In the genomic region with DNA sequence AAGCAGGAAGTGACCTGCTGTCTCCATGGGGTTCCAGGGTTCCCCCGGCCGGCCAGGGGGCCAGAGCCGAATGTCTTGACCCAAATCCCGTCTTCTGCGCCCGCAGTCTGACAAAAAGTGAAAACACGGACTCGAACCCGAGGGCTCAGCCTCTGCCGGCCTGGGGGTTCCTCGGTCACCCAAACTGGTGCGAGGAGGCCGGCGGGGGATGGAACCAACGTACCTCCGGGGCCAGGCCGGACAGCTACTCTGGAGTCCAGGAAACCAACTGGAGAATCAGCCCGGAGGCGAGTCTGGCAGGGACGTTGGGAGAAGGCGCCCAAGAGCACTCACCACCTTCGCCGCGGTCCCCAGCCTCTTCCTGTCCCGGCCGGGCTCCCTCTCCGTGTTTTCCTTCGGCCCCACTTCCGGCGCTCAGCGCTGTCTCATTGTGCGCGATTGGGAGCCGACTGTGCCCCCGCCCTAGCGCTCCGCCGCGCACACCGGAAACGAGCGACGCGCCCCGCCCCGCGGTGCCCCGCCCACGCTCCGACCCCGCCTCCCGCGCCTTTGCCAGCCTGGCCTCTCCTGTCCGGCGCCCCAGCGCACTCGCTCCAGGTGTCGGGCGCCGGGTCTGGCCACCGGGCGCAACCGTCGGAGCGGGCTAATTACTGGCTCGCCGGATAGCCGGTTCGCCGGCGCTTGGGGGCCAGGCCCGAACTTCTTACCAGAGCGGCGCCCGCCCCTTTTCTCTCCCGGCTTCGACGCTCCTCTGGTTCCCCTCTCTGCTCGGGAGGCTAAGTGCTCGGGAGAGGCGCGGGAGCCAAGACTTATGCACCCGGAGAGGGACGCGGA, we compare ENCODE assay signal across 8 cellular contexts. TPM values are rescaled to one million over a fixed set of nuclear protein-coding genes. Genes with fewer than 3 reads are reported as not detected.
DNase-seq lines count a peak whose midpoint lies in the region; ATAC-seq and TF ChIP-seq lines count a peak whose summit lies in the region.

TSS of gene TUT7 (minus strand) at position 363 of the 834 bp plus-strand sequence. CDS start 1,211 bp downstream, outside the sequence.

- peak within 1 kb of the TSS; percentile 86 for H3K27ac ChIP-seq in PC-9
- H3K27ac ChIP-seq in mucosa of rectum (ENCODE audit: low read depth in 2 of 2, low read length in 2 of 2), result peak within 1 kb of the TSS; percentile 95

- H3K4me2 ChIP-seq in PC-9, result peak within 1 kb of the TSS; percentile 98

- ATAC-seq in GM21619 (IDR thresholded peaks at IDR 0.05; ENCODE audit: unreplicated experiment), result peak; percentile 74

- intact Hi-C loops in PC-9 (cut with micrococcal nuclease; ENCODE audit: unreplicated experiment), result loop anchor here (1.0 kb wide), 2 partner anchors 52 to 72 kb away; partner anchors contain the start of gene ISCA1

- H4K20me1 ChIP-seq in PC-9 (ENCODE audit: insufficient read depth), result peaks cover 18% of the 10 kb centered on the region

- peak within 1 kb of the TSS; percentile 64 for H3K4me3 ChIP-seq in PC-9
- peak within 1 kb of the TSS; percentile 91 to 97 for H3K4me3 ChIP-seq in mucosa of rectum (ENCODE audit: low read length in 2 of 2)

- H3K9me3 ChIP-seq in PC-9 (ENCODE audit: insufficient read depth, low read depth), result no peaks in the 10 kb centered on the region; the same call in 1 of the 2 replicates
- no peaks in the 10 kb centered on the region for H3K9me3 ChIP-seq in mucosa of rectum (ENCODE audit: control insufficient read depth in 2 of 2, low read length in 2 of 2)

- H3K9ac ChIP-seq in mucosa of rectum (ENCODE audit: low read depth in 1 of 2, low read length in 2 of 2), result peak within 1 kb of the TSS; percentile 95

- no peak for TF ChIP-seq EP300 in Ishikawa (IDR thresholded peaks at IDR 0.05; ENCODE audit: borderline replicate concordance)

- BruUV-seq in PC-9 (replicated peaks; lab: Mats Ljungman, UMichigan), result no TSS peak

- H3K79me2 ChIP-seq in PC-9 (ENCODE audit: low read depth), result peaks cover 47% of the 10 kb centered on the region

- H3K4me1 ChIP-seq in PC-9 (replicated peaks; ENCODE audit: insufficient read depth) (peaks cover 54% of the 10 kb centered on the region), mucosa of rectum (ENCODE audit: control insufficient read depth in 2 of 2, insufficient read depth in 2 of 2, low read length in 2 of 2) (peaks cover 3 to 11% of the 10 kb centered on the region in 2 donors)

- POLR2A ChIA-PET in PC-9 (lab: Charles Lee; ENCODE audit: unreplicated experiment), result no interaction called here

- H2AFZ ChIP-seq in PC-9, result peak within 1 kb of the TSS; percentile 96

- no peak for TF ChIP-seq CTCF in PC-9 (conservative IDR thresholded peaks at IDR 0.05)

- H3K36me3 ChIP-seq in PC-9 (ENCODE audit: low read depth) (peaks cover 14% of the 10 kb centered on the region; the same call in 1 of the 2 replicates), mucosa of rectum (ENCODE audit: control insufficient read depth in 2 of 2, insufficient read depth in 2 of 2, low read length in 2 of 2) (peaks cover 7 to 8% of the 10 kb centered on the region in 2 donors)

- TF ChIP-seq POLR2A in erythroblast (IDR thresholded peaks at IDR 0.05; ENCODE audit: low read length), result peak; percentile 82

- no peaks in the 10 kb centered on the region for H3K27me3 ChIP-seq in PC-9 (ENCODE audit: insufficient read depth, low read depth)
- no peaks in the 10 kb centered on the region for H3K27me3 ChIP-seq in mucosa of rectum (ENCODE audit: control insufficient read depth in 2 of 2, insufficient read depth in 2 of 2, low read length in 2 of 2)

- TF ChIP-seq RAD21 in Ishikawa (IDR thresholded peaks at IDR 0.05; ENCODE audit: low read depth), result no peak

- peak; percentile 84 for DNase-seq in DMS153 treated with DMSO at 0.1 percent for 48 hours (lab: John Stamatoyannopoulos, UW; ENCODE audit: unreplicated experiment)
- DNase-seq in PC-9, result peak; percentile 85 to 99
- DNase-seq in activated T-cell treated with anti-CD3 and anti-CD28 coated beads, Interleukin-2, amount 50 U/mL, for 1 hour, result peak; percentile 98
- peak; percentile 96 to 98 for DNase-seq in erythroblast (lab: John Stamatoyannopoulos, UW)
- DNase-seq in stimulated activated CD8-positive, alpha-beta memory T cell treated with anti-CD3 and anti-CD28 coated beads, Interleukin-4, amount 100 ng/mL, for 4 hours (ENCODE audit: low read depth in 2 of 2, low spot score in 1 of 2), result peak; percentile 83 to 87

- no peaks in the 10 kb centered on the region for H3K9me2 ChIP-seq in PC-9 (ENCODE audit: insufficient read depth)

- CTCF ChIA-PET in PC-9 (lab: Charles Lee), result no interaction called here

- H3F3A ChIP-seq in PC-9 (ENCODE audit: insufficient read depth, low read depth), result peaks cover 22% of the 10 kb centered on the region

TF ChIP-seq in Ishikawa, 13 proteins besides CTCF, POLR2A, EP300 and RAD21:
- TF ChIP-seq TAF1 (IDR thresholded peaks at IDR 0.05; ENCODE audit: low read depth) (peak; percentile 68), FOXM1 (IDR thresholded peaks at IDR 0.05; ENCODE audit: borderline replicate concordance, low read depth) (no peak), EGR1 (IDR thresholded peaks at IDR 0.05) (peak; percentile 75), USF1 (IDR thresholded peaks at IDR 0.05) (no peak; the same call in 1 of the 2 replicates), MAX (IDR thresholded peaks at IDR 0.05) (peak; percentile 73), CEBPB (IDR thresholded peaks at IDR 0.05) (no peak), ZBTB7A (IDR thresholded peaks at IDR 0.05; ENCODE audit: low read depth) (no peak), CREB1 (IDR thresholded peaks at IDR 0.05; ENCODE audit: low read depth) (no peak; the same call in none of the 2 replicates), TCF12 (IDR thresholded peaks at IDR 0.05; ENCODE audit: low read depth) (no peak; the same call in none of the 2 replicates), TEAD4 (IDR thresholded peaks at IDR 0.05) (peak; percentile 19), NFIC (IDR thresholded peaks at IDR 0.05) (no peak), YY1 (IDR thresholded peaks at IDR 0.05; ENCODE audit: low read depth) (no peak)
- TF ChIP-seq, protein P1, sequence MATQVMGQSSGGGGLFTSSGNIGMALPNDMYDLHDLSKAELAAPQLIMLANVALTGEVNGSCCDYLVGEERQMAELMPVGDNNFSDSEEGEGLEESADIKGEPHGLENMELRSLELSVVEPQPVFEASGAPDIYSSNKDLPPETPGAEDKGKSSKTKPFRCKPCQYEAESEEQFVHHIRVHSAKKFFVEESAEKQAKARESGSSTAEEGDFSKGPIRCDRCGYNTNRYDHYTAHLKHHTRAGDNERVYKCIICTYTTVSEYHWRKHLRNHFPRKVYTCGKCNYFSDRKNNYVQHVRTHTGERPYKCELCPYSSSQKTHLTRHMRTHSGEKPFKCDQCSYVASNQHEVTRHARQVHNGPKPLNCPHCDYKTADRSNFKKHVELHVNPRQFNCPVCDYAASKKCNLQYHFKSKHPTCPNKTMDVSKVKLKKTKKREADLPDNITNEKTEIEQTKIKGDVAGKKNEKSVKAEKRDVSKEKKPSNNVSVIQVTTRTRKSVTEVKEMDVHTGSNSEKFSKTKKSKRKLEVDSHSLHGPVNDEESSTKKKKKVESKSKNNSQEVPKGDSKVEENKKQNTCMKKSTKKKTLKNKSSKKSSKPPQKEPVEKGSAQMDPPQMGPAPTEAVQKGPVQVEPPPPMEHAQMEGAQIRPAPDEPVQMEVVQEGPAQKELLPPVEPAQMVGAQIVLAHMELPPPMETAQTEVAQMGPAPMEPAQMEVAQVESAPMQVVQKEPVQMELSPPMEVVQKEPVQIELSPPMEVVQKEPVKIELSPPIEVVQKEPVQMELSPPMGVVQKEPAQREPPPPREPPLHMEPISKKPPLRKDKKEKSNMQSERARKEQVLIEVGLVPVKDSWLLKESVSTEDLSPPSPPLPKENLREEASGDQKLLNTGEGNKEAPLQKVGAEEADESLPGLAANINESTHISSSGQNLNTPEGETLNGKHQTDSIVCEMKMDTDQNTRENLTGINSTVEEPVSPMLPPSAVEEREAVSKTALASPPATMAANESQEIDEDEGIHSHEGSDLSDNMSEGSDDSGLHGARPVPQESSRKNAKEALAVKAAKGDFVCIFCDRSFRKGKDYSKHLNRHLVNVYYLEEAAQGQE (IDR thresholded peaks at IDR 0.05; ENCODE audit: low read depth), result no peak

RNA-seq across cellular contexts. Expression of gene TUT7, which starts in this region (rescaled TPM):
- total RNA-seq in PC-9 (2021), result 30.1 and 36.1 TPM in 2 replicates

Comparison
In these comparisons a context has a peak if more than half of its experiments do, and no peak if none do; other contexts are left out.
1. Peak in every context shown above with its lines: DNase-seq, ATAC-seq, H3K4me3 ChIP-seq and H3K27ac ChIP-seq.